ENCODE assay signal across 14 cellular contexts in the genomic region with DNA sequence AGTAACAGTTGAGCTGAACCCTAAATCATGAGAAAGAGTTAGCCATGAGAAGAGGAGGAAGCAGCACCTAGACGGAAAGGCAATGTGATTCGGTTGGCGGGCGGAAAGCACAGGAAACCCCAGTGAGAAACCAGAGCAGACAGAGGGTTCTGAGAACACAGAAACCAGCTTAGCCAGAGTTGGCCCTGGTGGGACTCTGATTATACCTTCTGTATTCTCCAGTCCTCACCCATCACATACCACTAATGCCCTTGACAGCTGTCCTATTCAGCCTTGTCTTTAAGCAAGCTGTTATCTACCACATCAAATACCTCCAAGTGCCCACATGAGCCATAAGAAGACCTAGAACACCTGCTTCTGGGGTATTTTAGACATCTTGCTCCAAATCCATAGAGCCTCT. TPM values are rescaled to one million over a fixed set of nuclear protein-coding genes. Genes with fewer than 3 reads are reported as not detected.
DNase-seq lines count a peak whose midpoint lies in the region; ATAC-seq lines count a peak whose summit lies in the region.
"Had no signal": no experiment of that assay in that cellular context is flagged by ENCODE, and none has a peak within 500 bp of the region (broad histone marks: within the 10 kb centered on the region; RNA-seq: fewer than 3 reads in every experiment).

No MANE protein-coding gene starts in this region.

- ATAC-seq in GM21529 (IDR thresholded peaks at IDR 0.05; ENCODE audit: unreplicated experiment), result peak; percentile 42
- ATAC-seq in naive thymus-derived CD4-positive, alpha-beta T cell, result peak; percentile 45
- ATAC-seq: A549 had no signal

- peak; percentile 36 for DNase-seq in activated CD4-positive, alpha-beta T cell treated with anti-CD3 and anti-CD28 coated beads, Interleukin-2, amount 10 ng/mL, durations not matched to agents 7 days and 5 days
- no peak for DNase-seq in activated CD4-positive, alpha-beta T cell treated with anti-CD3 and anti-CD28 coated beads, Interleukin-2, amount 50 U/mL, for 1 hour
- peak; percentile 46 to 78 for DNase-seq in SJCRH30
- peak in 3 of 9 donors; percentile 10 to 32 (median 14) for DNase-seq in naive thymus-derived CD4-positive, alpha-beta T cell
- DNase-seq in Ammon's horn (ENCODE audit: low spot score), result no peak
- DNase-seq in posterior cingulate gyrus, result no peak
- no peak for DNase-seq in iPS-NIHi11 (ENCODE audit: low spot score)
- DNase-seq: dermis blood vessel endothelial cell, kidney, NCI-H748 treated with DMSO at 0.1 percent for 48 hours, upper lobe of left lung had no signal

- H3K27ac Mint-ChIP-seq in activated CD4-positive, alpha-beta T cell treated with anti-CD3 and anti-CD28 coated beads, Interleukin-2, amount 10 ng/mL, durations not matched to agents 7 days and 5 days, result peak overlapping the region; percentile 69
- peak overlapping the region in 1 of 9 donors; percentile 44 for H3K27ac Mint-ChIP-seq in naive thymus-derived CD4-positive, alpha-beta T cell

- no peaks in the 10 kb centered on the region for H3K36me3 ChIP-seq in SJCRH30
- H3K36me3 ChIP-seq in naive thymus-derived CD4-positive, alpha-beta T cell (ENCODE audit: control insufficient read depth in 2 of 3, insufficient read depth in 3 of 3, low read length in 3 of 3), result no peaks in the 10 kb centered on the region
- H3K36me3 ChIP-seq: upper lobe of left lung had no signal

- H3K4me3 Mint-ChIP-seq in activated CD4-positive, alpha-beta T cell treated with anti-CD3 and anti-CD28 coated beads, Interleukin-2, amount 10 ng/mL, durations not matched to agents 7 days and 5 days, result no peak overlapping the region
- H3K4me3 Mint-ChIP-seq in naive thymus-derived CD4-positive, alpha-beta T cell, result peak overlapping the region in 1 of 10 donors; percentile 57

- no peaks in the 10 kb centered on the region for H3K9me3 Mint-ChIP-seq in activated CD4-positive, alpha-beta T cell treated with anti-CD3 and anti-CD28 coated beads, Interleukin-2, amount 10 ng/mL, durations not matched to agents 7 days and 5 days
- no peaks in the 10 kb centered on the region for H3K9me3 Mint-ChIP-seq in naive thymus-derived CD4-positive, alpha-beta T cell
- H3K9me3 Mint-ChIP-seq: naive thymus-derived CD8-positive, alpha-beta T cell had no signal

- no peaks in the 10 kb centered on the region for H3K27me3 Mint-ChIP-seq in activated CD4-positive, alpha-beta T cell treated with anti-CD3 and anti-CD28 coated beads, Interleukin-2, amount 10 ng/mL, durations not matched to agents 7 days and 5 days
- peaks cover 0 to 19% (median 10%) of the 10 kb centered on the region in 5 donors for H3K27me3 Mint-ChIP-seq in naive thymus-derived CD4-positive, alpha-beta T cell

- no peaks in the 10 kb centered on the region for H3K9me3 ChIP-seq in SJCRH30 (replicated peaks)
- H3K9me3 ChIP-seq in naive thymus-derived CD4-positive, alpha-beta T cell (ENCODE audit: control insufficient read depth in 2 of 3, low read length in 3 of 3), result no peaks in the 10 kb centered on the region
- H3K9me3 ChIP-seq: A549, upper lobe of left lung had no signal

- POLR2A ChIA-PET in activated CD4-positive, alpha-beta T cell treated with anti-CD3 and anti-CD28 coated beads, Interleukin-2, amount 10 ng/mL, durations not matched to agents 7 days and 5 days (lab: Charles Lee), result no interaction called here
- POLR2A ChIA-PET in naive thymus-derived CD4-positive, alpha-beta T cell (lab: Charles Lee), result no interaction called here

- H3K4me3 ChIP-seq in SJCRH30, result no peak overlapping the region
- H3K4me3 ChIP-seq in naive thymus-derived CD4-positive, alpha-beta T cell (ENCODE audit: low read length), result no peak overlapping the region
- H3K4me3 ChIP-seq: A549, upper lobe of left lung had no signal

- H3K4me1 ChIP-seq in SJCRH30, result peaks cover 6% of the 10 kb centered on the region; the same call in 1 of the 2 replicates
- H3K4me1 ChIP-seq in naive thymus-derived CD4-positive, alpha-beta T cell (ENCODE audit: control insufficient read depth in 2 of 2, insufficient read depth in 2 of 2, low read length in 2 of 2), result peaks cover 15% of the 10 kb centered on the region in 2 donors

- peaks cover 32% of the 10 kb centered on the region for H3K4me1 Mint-ChIP-seq in activated CD4-positive, alpha-beta T cell treated with anti-CD3 and anti-CD28 coated beads, Interleukin-2, amount 10 ng/mL, durations not matched to agents 7 days and 5 days
- peaks cover 6 to 47% (median 11%) of the 10 kb centered on the region in 7 donors for H3K4me1 Mint-ChIP-seq in naive thymus-derived CD4-positive, alpha-beta T cell

- H3K36me3 Mint-ChIP-seq in activated CD4-positive, alpha-beta T cell treated with anti-CD3 and anti-CD28 coated beads, Interleukin-2, amount 10 ng/mL, durations not matched to agents 7 days and 5 days (ENCODE audit: low read depth), result no peaks in the 10 kb centered on the region
- peaks cover 0 to 5% (median 0%) of the 10 kb centered on the region in 5 donors for H3K36me3 Mint-ChIP-seq in naive thymus-derived CD4-positive, alpha-beta T cell
- H3K36me3 Mint-ChIP-seq: naive thymus-derived CD8-positive, alpha-beta T cell had no signal

- CTCF ChIA-PET in activated CD4-positive, alpha-beta T cell treated with anti-CD3 and anti-CD28 coated beads, Interleukin-2, amount 10 ng/mL, durations not matched to agents 7 days and 5 days (lab: Charles Lee), result interaction anchor here (1.4 kb wide), 1 partner anchor 10 kb away, joined by 7 read pairs; no protein-coding TSS in a partner anchor
- CTCF ChIA-PET in naive thymus-derived CD4-positive, alpha-beta T cell (lab: Charles Lee), result interaction anchor here (0.5 to 2.5 kb wide), 3 partner anchors 10 to 630 kb away, joined by 3 to 16 read pairs (median 9); no protein-coding TSS in a partner anchor

- intact Hi-C loops in naive thymus-derived CD4-positive, alpha-beta T cell (cut with micrococcal nuclease), result no loop called here
- intact Hi-C loops in posterior cingulate gyrus (cut with DNase I), result loop anchor here (5.0 kb wide), 1 partner anchor 216 kb away; no protein-coding TSS in a partner anchor

- H3K27me3 ChIP-seq in SJCRH30, result no peaks in the 10 kb centered on the region
- H3K27me3 ChIP-seq in naive thymus-derived CD4-positive, alpha-beta T cell (ENCODE audit: control insufficient read depth in 2 of 2, insufficient read depth in 2 of 2, low read length in 2 of 2), result no peaks in the 10 kb centered on the region
- H3K27me3 ChIP-seq: upper lobe of left lung had no signal

- H3K27ac ChIP-seq in SJCRH30, result no peak overlapping the region
- no peak overlapping the region for H3K27ac ChIP-seq in naive thymus-derived CD4-positive, alpha-beta T cell (ENCODE audit: low read depth, low read length)

RNA-seq across cellular contexts. Expression of a gene that starts 58.9 kb away (rescaled TPM):
- total RNA-seq in activated CD4-positive, alpha-beta T cell treated with anti-CD3 and anti-CD28 coated beads, Interleukin-2, amount 10 ng/mL, durations not matched to agents 7 days and 5 days, result 1 to 10 TPM; 3.6 to 3.7 TPM
- total RNA-seq in SJCRH30 (2014; rRNA removed; shearing (Covaris generic)), result 5.1 and 7.4 TPM in 2 replicates
- 1 to 10 TPM; 1.2 to 3.6 (median 3.4) TPM for total RNA-seq in naive thymus-derived CD4-positive, alpha-beta T cell
- 1 to 10 TPM; 1.2 to 2.0 TPM for polyA plus RNA-seq in naive thymus-derived CD4-positive, alpha-beta T cell

Comparison
In these comparisons a context has a peak if more than half of its experiments do, and no peak if none do; other contexts are left out.
1. DNase-seq: peak in activated CD4-positive, alpha-beta T cell treated with anti-CD3 and anti-CD28 coated beads, Interleukin-2, amount 10 ng/mL, durations not matched to agents 7 days and 5 days (single experiment) and SJCRH30 (2 of 2); none in activated CD4-positive, alpha-beta T cell treated with anti-CD3 and anti-CD28 coated beads, Interleukin-2, amount 50 U/mL, for 1 hour (single experiment), Ammon's horn (single experiment), posterior cingulate gyrus (0 of 10) and iPS-NIHi11 (single experiment).